In genomic region chr4:144288011-144288903, GRCh38 we compare ENCODE assay signal across 16 cellular contexts.
DNase-seq lines count a peak whose midpoint lies in the region; ATAC-seq lines count a peak whose summit lies in the region.
"Had no signal": no experiment of that assay in that cellular context is flagged by ENCODE, and none has a peak within 500 bp of the region (broad histone marks: within the 10 kb centered on the region; RNA-seq: fewer than 3 reads in every experiment).

No MANE protein-coding gene starts in this region.

- peak; percentile 2 for DNase-seq in astrocyte of the hippocampus (ENCODE audit: low read depth, low spot score)
- no peak for DNase-seq in LoVo (ENCODE audit: low spot score)
- no peak for DNase-seq in substantia nigra (lab: John Stamatoyannopoulos, UW)
- DNase-seq in posterior cingulate gyrus, result no peak
- DNase-seq: activated CD4-positive, alpha-beta T cell treated with anti-CD3 and anti-CD28 coated beads, Interleukin-2, amount 50 U/mL, for 48 hours; body of pancreas; CD8-positive, alpha-beta T cell; kidney; NCI-H2081; occipital lobe; upper lobe of left lung had no signal

- intact Hi-C loops in posterior cingulate gyrus (cut with DNase I), result no loop called here

- H3K27ac ChIP-seq in substantia nigra (ENCODE audit: low read depth, low read length, poor library complexity, severe bottlenecking), result no peak overlapping the region
- H3K27ac ChIP-seq: body of pancreas, SJSA1, upper lobe of left lung had no signal

- ATAC-seq in GM18519 (IDR thresholded peaks at IDR 0.05; ENCODE audit: low FRiP score, unreplicated experiment), result peak; percentile 97
- ATAC-seq in GM21447 (IDR thresholded peaks at IDR 0.05; ENCODE audit: unreplicated experiment), result peak; percentile 88
- peak; percentile 95 for ATAC-seq in HG03103 (IDR thresholded peaks at IDR 0.05; ENCODE audit: low read depth, unreplicated experiment)
- ATAC-seq in GM19324 (IDR thresholded peaks at IDR 0.05; ENCODE audit: low FRiP score, unreplicated experiment), result no peak
- ATAC-seq: body of pancreas; CD8-positive, alpha-beta T cell had no signal
